Comparison of ENCODE assay signal across 1 cellular context in genomic region chr19:12721656-12722565, GRCh38.
TF ChIP-seq lines count a peak whose summit lies in the region.

No MANE protein-coding gene starts in this region.

TF ChIP-seq in GM23338, 12 proteins besides CTCF, POLR2A, EP300 and RAD21 (continued from another document):
- TF ChIP-seq REST (IDR thresholded peaks at IDR 0.05; ENCODE audit: unreplicated experiment) (no peak), JUNB (IDR thresholded peaks at IDR 0.05; ENCODE audit: unreplicated experiment) (no peak), STAT1 (IDR thresholded peaks at IDR 0.05; ENCODE audit: unreplicated experiment) (no peak), EZH2phosphoT487 (IDR thresholded peaks at IDR 0.05; ENCODE audit: unreplicated experiment) (no peak)
TF ChIP-seq in GM23338: peak in this region for 0.
